Comparison of ENCODE assay signal across 20 cellular contexts in the genomic region with DNA sequence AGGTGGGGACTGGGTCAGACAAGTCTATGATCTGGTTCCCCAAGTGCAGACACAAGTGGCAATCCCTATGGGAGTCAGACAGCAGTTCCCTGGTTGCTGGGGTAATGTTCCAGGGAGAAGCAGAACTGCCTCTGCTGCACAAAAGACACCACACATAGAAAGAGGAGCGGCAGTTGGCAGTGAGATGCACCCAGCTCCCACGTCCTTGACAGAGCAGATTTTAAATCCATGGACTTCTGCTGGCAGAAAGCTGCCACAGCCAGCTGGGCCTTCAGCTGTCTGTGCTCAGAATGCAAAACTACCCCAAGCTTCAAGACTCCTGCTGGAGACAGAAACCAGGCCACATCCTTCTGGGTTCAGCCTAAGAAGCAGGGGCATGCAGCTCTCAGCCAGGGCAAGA.
"Had no signal": no experiment of that assay in that cellular context is flagged by ENCODE, and none has a peak within 500 bp of the region (broad histone marks: within the 10 kb centered on the region; RNA-seq: fewer than 3 reads in every experiment).

No MANE protein-coding gene starts in this region.

- H3K4me3 ChIP-seq: heart right ventricle, left ventricle myocardium inferior, mucosa of descending colon, ovary, psoas muscle, skin epidermis had no signal

- DNase-seq: central memory CD4-positive, alpha-beta T cell; cortex of kidney; effector memory CD4-positive, alpha-beta T cell; heart right ventricle; immature natural killer cell; kidney; left cardiac atrium; left ventricle myocardium inferior; mucosa of descending colon; natural killer cell; ovary; psoas muscle; stimulated activated CD4-positive, alpha-beta T cell treated with anti-CD3 and anti-CD28 coated beads, Interleukin-2, amount 100 ng/mL, for 24 hours; stimulated activated CD4-positive, alpha-beta T cell treated with anti-CD3 and anti-CD28 coated beads, Interleukin-4, amount 100 ng/mL, for 4 hours; stimulated activated naive B cell treated with anti-CD40 and anti-IgM and Interleukin-4, amounts not matched to agents 10 μg/mL and 1 μg/mL and 100 μg/mL, for 72 hours; stimulated activated naive CD8-positive, alpha-beta T cell treated with anti-CD3 and anti-CD28 coated beads, Interleukin-15, amount 100 ng/mL, for 72 hours; trophoblast cell had no signal

- H3K4me1 ChIP-seq: heart right ventricle, left ventricle myocardium inferior, psoas muscle had no signal

- H3K27me3 ChIP-seq: heart right ventricle, ovary had no signal

- H3K36me3 ChIP-seq: heart right ventricle, left ventricle myocardium inferior, ovary had no signal

- H3K27ac ChIP-seq: heart right ventricle, left ventricle myocardium inferior, ovary, psoas muscle, skin epidermis had no signal

- H3K9me3 ChIP-seq: mucosa of descending colon, ovary had no signal

- ATAC-seq: esophagus mucosa; heart right ventricle; left cardiac atrium; mucosa of descending colon; natural killer cell; psoas muscle; sciatic nerve; stimulated activated naive B cell treated with anti-CD40 and anti-IgM and Interleukin-4, amounts not matched to agents 10 μg/mL and 1 μg/mL and 100 μg/mL, for 72 hours; stimulated activated naive CD8-positive, alpha-beta T cell treated with anti-CD3 and anti-CD28 coated beads, Interleukin-15, amount 100 ng/mL, for 72 hours had no signal
